Comparison of ENCODE assay signal across 9 cellular contexts in genomic region chr5:140565780-140566095, GRCh38. TPM values are rescaled to one million over a fixed set of nuclear protein-coding genes. Genes with fewer than 3 reads are reported as not detected.
DNase-seq lines count a peak whose midpoint lies in the region; ATAC-seq, FAIRE-seq and TF ChIP-seq lines count a peak whose summit lies in the region.
"Had no signal": no experiment of that assay in that cellular context is flagged by ENCODE, and none has a peak within 500 bp of the region (broad histone marks: within the 10 kb centered on the region; RNA-seq: fewer than 3 reads in every experiment).

No MANE protein-coding gene starts in this region.

- no peak for TF ChIP-seq POLR2A in K562 (conservative IDR thresholded peaks at IDR 0.05)

- no peaks in the 10 kb centered on the region for H4K20me1 ChIP-seq in K562 (replicated peaks; ENCODE audit: control insufficient read depth, insufficient read depth, low read length)

- peak overlapping the region; percentile 93 to 100 for H3K9ac ChIP-seq in K562 (ENCODE audit: insufficient read depth in 1 of 2, low read depth in 2 of 2, low read length in 2 of 2)

- no peak for FAIRE-seq in K562 (lab: Jason Lieb, UNC)

- TF ChIP-seq CTCF in HL-60 (IDR thresholded peaks at IDR 0.05; ENCODE audit: insufficient read depth, low read length) (no peak), K562 (IDR thresholded peaks at IDR 0.05 in 2 of 3, conservative IDR thresholded peaks at IDR 0.05 in 1 of 3; ENCODE audit: insufficient read depth in 2 of 3, low read depth in 1 of 3, low read length in 3 of 3) (no peak)

- H3K4me1 ChIP-seq in ACC112 (ENCODE audit: control insufficient read depth, insufficient read depth, low read length, unreplicated experiment): peaks cover 24% of the 10 kb centered on the region
- H3K4me1 ChIP-seq in K562 (replicated peaks in 1 of 2; ENCODE audit: control insufficient read depth in 2 of 2, insufficient read depth in 2 of 2, low read length in 2 of 2): peaks cover 26 to 38% of the 10 kb centered on the region in 2 experiments
- H3K4me1 ChIP-seq in mesodermal cell (ENCODE audit: control insufficient read depth, insufficient read depth, low read length, poor library complexity, severe bottlenecking): peaks cover 12% of the 10 kb centered on the region

- peaks cover 39% of the 10 kb centered on the region for H3K79me2 ChIP-seq in ACC112 (ENCODE audit: control insufficient read depth, insufficient read depth, low read length, unreplicated experiment)
- H3K79me2 ChIP-seq in K562 (ENCODE audit: control insufficient read depth, insufficient read depth, low read length): peaks cover 36% of the 10 kb centered on the region

- TF ChIP-seq EP300 in K562 (IDR thresholded peaks at IDR 0.05; ENCODE audit: low read length): no peak

- WGBS in K562 (ENCODE audit: insufficient coverage, low coverage, missing lambda C conversion rate): 54% methylated on average over 4 of the region's 4 CpGs
- WGBS in mesodermal cell (ENCODE audit: insufficient coverage in 2 of 2), 2 experiments: 89 to 100% methylated on average over 1 to 3 of the region's 4 CpGs

- H3K4me2 ChIP-seq in K562 (ENCODE audit: insufficient read depth, low read length): peak overlapping the region; percentile 99

- H2AFZ ChIP-seq in ACC112 (ENCODE audit: low read length, unreplicated experiment) (peak overlapping the region; percentile 76), K562 (ENCODE audit: low read depth, low read length) (no peak overlapping the region)

- POLR2A ChIA-PET in K562 (lab: Yijun Ruan, JAX): interaction anchor here (0.9 to 6.8 kb wide), 8 partner anchors 8 to 153 kb away, joined by 3 to 46 read pairs (median 4); partner anchors contain the start of genes EIF4EBP3, IK, NDUFA2 and SRA1

- H3K4me3 ChIP-seq in ACC112 (ENCODE audit: low read depth, low read length): peak overlapping the region; percentile 94
- peak overlapping the region; percentile 69; the same call in 1 of the 2 replicates for H3K4me3 ChIP-seq in HL-60 (replicated peaks; ENCODE audit: insufficient read depth, low read length)
- peak overlapping the region; percentile 75 for H3K4me3 ChIP-seq in K562
- peak overlapping the region; percentile 72 for H3K4me3 ChIP-seq in mesodermal cell (ENCODE audit: extremely low read depth, insufficient read depth, low read length, poor library complexity, severe bottlenecking)

- DNase-seq in HL-60 (ENCODE audit: low read depth in 1 of 2, low spot score in 1 of 2): no peak
- DNase-seq in K562 (ENCODE audit: extremely low read depth in 1 of 4, low spot score in 3 of 4): peak in 1 of 4 experiments; percentile 23
- DNase-seq in HuH-7 (ENCODE audit: low spot score): no peak
- no peak for DNase-seq in HK-2 (ENCODE audit: unreplicated experiment)
- no peak for DNase-seq in NCI-H226
- DNase-seq: stimulated activated CD4-positive, alpha-beta T cell treated with anti-CD3 and anti-CD28 coated beads, Interleukin-12 subunit alpha, Interleukin-12 subunit beta, amount 100 ng/mL, for 4 hours had no signal

- no peaks in the 10 kb centered on the region for H3K9me1 ChIP-seq in K562 (ENCODE audit: control insufficient read depth, insufficient read depth, low read length)

- ATAC-seq in K562 (no peak), HG02884 (IDR thresholded peaks at IDR 0.05; ENCODE audit: unreplicated experiment) (no peak)

- intact Hi-C loops in K562 (cut with micrococcal nuclease): no loop called here

- no peak for TF ChIP-seq RAD21 in K562 (CRISPR knock-in tag; conservative IDR thresholded peaks at IDR 0.05 in 1 of 2, IDR thresholded peaks at IDR 0.05 in 1 of 2)

- in situ Hi-C loops in K562 (cut with MboI): loop anchor here (5.0 kb wide), 1 partner anchor 77 kb away; no protein-coding TSS in a partner anchor

- no peaks in the 10 kb centered on the region for H3K36me3 ChIP-seq in ACC112 (ENCODE audit: insufficient read depth, low read length)
- peaks cover 49% of the 10 kb centered on the region for H3K36me3 ChIP-seq in K562 (ENCODE audit: control insufficient read depth, insufficient read depth, low read length)
- peaks cover 29% of the 10 kb centered on the region for H3K36me3 ChIP-seq in mesodermal cell (ENCODE audit: control insufficient read depth, insufficient read depth, low read length)

- H3K9me3 ChIP-seq in K562 (replicated peaks; ENCODE audit: control insufficient read depth, insufficient read depth, low read depth, low read length) (no peaks in the 10 kb centered on the region), mesodermal cell (ENCODE audit: control insufficient read depth, low read length) (no peaks in the 10 kb centered on the region)

- CTCF ChIA-PET in K562 (lab: Yijun Ruan, JAX; ENCODE audit: low intra/inter-chr PET ratio): no interaction called here

- H3K27me3 ChIP-seq in ACC112 (ENCODE audit: insufficient read depth, low read length): no peaks in the 10 kb centered on the region
- no peaks in the 10 kb centered on the region for H3K27me3 ChIP-seq in HL-60 (ENCODE audit: insufficient read depth, poor library complexity, severe bottlenecking)
- no peaks in the 10 kb centered on the region for H3K27me3 ChIP-seq in K562 (ENCODE audit: control insufficient read depth in 2 of 2, insufficient read depth in 2 of 2, low read length in 2 of 2)

- H3K27ac ChIP-seq in ACC112 (ENCODE audit: low read depth, low read length) (peak overlapping the region; percentile 79; the same call in 1 of the 2 replicates), HL-60 (replicated peaks) (no peak overlapping the region), K562 (ENCODE audit: extremely low read depth, low read depth, low read length) (peak overlapping the region; percentile 98), mesodermal cell (ENCODE audit: low read depth, low read length, severe bottlenecking) (no peak overlapping the region)

- BruUV-seq in K562 (replicated peaks; lab: Mats Ljungman, UMichigan): no TSS peak

RNA-seq across cellular contexts. Expression of gene SLC35A4, which starts 1.1 kb away (rescaled TPM):
- 37.3 and 95.2 TPM in 2 replicates for total RNA-seq in K562 (2011; cell fraction: chromatin; rRNA removed; ENCODE audit: low replicate concordance)
- 37.6 and 42.7 TPM in 2 replicates for total RNA-seq in K562 (2011; cell fraction: nucleolus; rRNA removed)
- total RNA-seq in K562 (2011; cell fraction: nucleoplasm; rRNA removed): 57.9 and 59.2 TPM in 2 replicates
- total RNA-seq in K562 (2014; rRNA removed) (21.8 and 37.3 TPM in 2 replicates), K562 (2014; rRNA removed; fragmentation: Illumina TruSeq; extraction: Trizol) (23.8 and 26.1 TPM in 2 replicates), K562 (2015; rRNA removed; fragmentation: Illumina TruSeq; extraction: Trizol) (23.9 and 24.8 TPM in 2 replicates), K562 (2021) (115 and 125 TPM in 2 replicates)
- polyA plus RNA-seq in K562 (2011; rRNA removed) (110 and 134 TPM in 2 replicates), K562 (2014; fragmentation: Illumina TruSeq; extraction: Trizol) (141 and 171 TPM in 2 replicates), K562 (2014; fragmentation: Nextera tagmentation; extraction: Ambion mirVana) (10 to 100 TPM; 30.0 to 42.5 TPM), K562 (2014; rRNA removed) (62.2 and 69.6 TPM in 2 replicates)
- 159 and 169 TPM in 2 replicates for polyA plus RNA-seq in K562 (2011; cell fraction: cytosol; rRNA removed)
- 65.9 and 94.9 TPM in 2 replicates for polyA plus RNA-seq in K562 (2011; cell fraction: nucleus; rRNA removed)
- polyA plus RNA-seq in K562 (2012): 118 and 226 TPM in 2 replicates
- polyA minus RNA-seq in K562 (2011; rRNA and poly(A)+ RNA removed): 78.8 and 99.8 TPM in 2 replicates
- 34.6 and 53.7 TPM in 2 replicates for polyA minus RNA-seq in K562 (2011; cell fraction: cytosol; rRNA and poly(A)+ RNA removed)
- polyA minus RNA-seq in K562 (2011; cell fraction: nucleus; rRNA and poly(A)+ RNA removed): 18.6 and 24.8 TPM in 2 replicates
- 51.5 TPM for polyA plus RNA-seq in mesodermal cell (2013, experiment 1 of 2)
- 47.7 TPM for polyA plus RNA-seq in mesodermal cell (2013, experiment 2 of 2)

RNA-seq across cellular contexts. Expression of gene APBB3, which starts 1.3 kb away (rescaled TPM):
- total RNA-seq in K562 (2011; cell fraction: chromatin; rRNA removed; ENCODE audit: low replicate concordance): 125 and 232 TPM in 2 replicates
- 136 and 142 TPM in 2 replicates for total RNA-seq in K562 (2011; cell fraction: nucleolus; rRNA removed)
- 117 and 134 TPM in 2 replicates for total RNA-seq in K562 (2011; cell fraction: nucleoplasm; rRNA removed)
- total RNA-seq in K562 (2014; rRNA removed) (9.9 and 12.1 TPM in 2 replicates), K562 (2014; rRNA removed; fragmentation: Illumina TruSeq; extraction: Trizol) (5.4 and 6.4 TPM in 2 replicates), K562 (2015; rRNA removed; fragmentation: Illumina TruSeq; extraction: Trizol) (5.7 and 6.0 TPM in 2 replicates), K562 (2021) (14.3 and 18.7 TPM in 2 replicates)
- polyA plus RNA-seq in K562 (2011; rRNA removed) (20.5 and 40.7 TPM in 2 replicates), K562 (2014; fragmentation: Illumina TruSeq; extraction: Trizol) (9.5 TPM in 2 replicates), K562 (2014; fragmentation: Nextera tagmentation; extraction: Ambion mirVana) (under 1 TPM; 0.17 to 0.67 TPM), K562 (2014; rRNA removed) (24.3 and 25.8 TPM in 2 replicates)
- polyA plus RNA-seq in K562 (2011; cell fraction: cytosol; rRNA removed): 17.1 and 26.5 TPM in 2 replicates
- 270 and 329 TPM in 2 replicates for polyA plus RNA-seq in K562 (2011; cell fraction: nucleus; rRNA removed)
- 13.3 and 31.2 TPM in 2 replicates for polyA plus RNA-seq in K562 (2012)
- 14.5 and 17.3 TPM in 2 replicates for polyA minus RNA-seq in K562 (2011; rRNA and poly(A)+ RNA removed)
- 4.3 and 8.7 TPM in 2 replicates for polyA minus RNA-seq in K562 (2011; cell fraction: cytosol; rRNA and poly(A)+ RNA removed)
- polyA minus RNA-seq in K562 (2011; cell fraction: nucleus; rRNA and poly(A)+ RNA removed): 44.6 and 58.9 TPM in 2 replicates
- polyA plus RNA-seq in mesodermal cell (2013, experiment 1 of 2): 21.1 TPM
- 17.3 TPM for polyA plus RNA-seq in mesodermal cell (2013, experiment 2 of 2)

RNA-seq across cellular contexts. Expression of gene SRA1, which starts 8.5 kb away (rescaled TPM):
- total RNA-seq in K562 (2011; cell fraction: chromatin; rRNA removed; ENCODE audit: low replicate concordance): 44.2 and 57.1 TPM in 2 replicates
- total RNA-seq in K562 (2011; cell fraction: nucleolus; rRNA removed): 30.1 and 33.9 TPM in 2 replicates
- 35.3 and 37.7 TPM in 2 replicates for total RNA-seq in K562 (2011; cell fraction: nucleoplasm; rRNA removed)
- total RNA-seq in K562 (2014; rRNA removed): 45.0 and 58.1 TPM in 2 replicates
- total RNA-seq in K562 (2014; rRNA removed; fragmentation: Illumina TruSeq; extraction: Trizol): 31.6 and 31.8 TPM in 2 replicates
- total RNA-seq in K562 (2015; rRNA removed; fragmentation: Illumina TruSeq; extraction: Trizol): 30.5 and 35.2 TPM in 2 replicates
- 45.8 and 47.4 TPM in 2 replicates for total RNA-seq in K562 (2021)
- polyA plus RNA-seq in K562 (2011; rRNA removed): 38.8 and 41.3 TPM in 2 replicates
- 33.4 and 34.1 TPM in 2 replicates for polyA plus RNA-seq in K562 (2011; cell fraction: cytosol; rRNA removed)
- 40.8 and 53.9 TPM in 2 replicates for polyA plus RNA-seq in K562 (2011; cell fraction: nucleus; rRNA removed)
- 36.1 and 39.8 TPM in 2 replicates for polyA plus RNA-seq in K562 (2012)
- polyA plus RNA-seq in K562 (2014; fragmentation: Illumina TruSeq; extraction: Trizol): 43.6 and 49.5 TPM in 2 replicates
- polyA plus RNA-seq in K562 (2014; fragmentation: Nextera tagmentation; extraction: Ambion mirVana): 10 to 100 TPM; 24.1 to 33.6 TPM
- 44.4 and 50.8 TPM in 2 replicates for polyA plus RNA-seq in K562 (2014; rRNA removed)
- polyA minus RNA-seq in K562 (2011; rRNA and poly(A)+ RNA removed): 19.8 and 24.2 TPM in 2 replicates
- 17.1 and 24.6 TPM in 2 replicates for polyA minus RNA-seq in K562 (2011; cell fraction: cytosol; rRNA and poly(A)+ RNA removed)
- 13.3 and 20.3 TPM in 2 replicates for polyA minus RNA-seq in K562 (2011; cell fraction: nucleus; rRNA and poly(A)+ RNA removed)
- 35.2 TPM for polyA plus RNA-seq in mesodermal cell (2013, experiment 1 of 2)
- polyA plus RNA-seq in mesodermal cell (2013, experiment 2 of 2): 31.7 TPM

RNA-seq across cellular contexts. Expression of gene EIF4EBP3, which starts 18.3 kb away (rescaled TPM):
- 4.1 TPM in 1 of 2 replicates, not detected in the other for total RNA-seq in K562 (2011; cell fraction: chromatin; rRNA removed; ENCODE audit: low replicate concordance)
- total RNA-seq in K562 (2011; cell fraction: nucleolus; rRNA removed): 3.3 TPM in 1 of 2 replicates, not detected in the other
- 3.9 TPM in 1 of 2 replicates, not detected in the other for total RNA-seq in K562 (2011; cell fraction: nucleoplasm; rRNA removed)
- total RNA-seq in K562 (2014; rRNA removed) (1.3 and 2.3 TPM in 2 replicates), K562 (2014; rRNA removed; fragmentation: Illumina TruSeq; extraction: Trizol) (2.5 and 3.8 TPM in 2 replicates), K562 (2015; rRNA removed; fragmentation: Illumina TruSeq; extraction: Trizol) (0.72 and 1.3 TPM in 2 replicates), K562 (2021) (5.7 and 7.7 TPM in 2 replicates)
- polyA plus RNA-seq in K562 (2011; rRNA removed) (3.1 and 4.7 TPM in 2 replicates), K562 (2014; fragmentation: Illumina TruSeq; extraction: Trizol) (3.1 and 4.1 TPM in 2 replicates), K562 (2014; fragmentation: Nextera tagmentation; extraction: Ambion mirVana) (1 to 10 TPM; 5.0 to 7.5 TPM), K562 (2014; rRNA removed) (3.4 and 4.0 TPM in 2 replicates)
- polyA plus RNA-seq in K562 (2011; cell fraction: cytosol; rRNA removed): 3.2 and 5.0 TPM in 2 replicates
- polyA plus RNA-seq in K562 (2011; cell fraction: nucleus; rRNA removed): 3.0 and 4.1 TPM in 2 replicates
- polyA plus RNA-seq in K562 (2012): 5.0 and 8.7 TPM in 2 replicates
- 0.56 and 3.0 TPM in 2 replicates for polyA minus RNA-seq in K562 (2011; rRNA and poly(A)+ RNA removed)
- polyA minus RNA-seq in K562 (2011; cell fraction: cytosol; rRNA and poly(A)+ RNA removed): not detected in 2 replicates
- 0.67 and 0.89 TPM in 2 replicates for polyA minus RNA-seq in K562 (2011; cell fraction: nucleus; rRNA and poly(A)+ RNA removed)
- polyA plus RNA-seq in mesodermal cell (2013, experiment 1 of 2): 6.7 TPM
- 6.3 TPM for polyA plus RNA-seq in mesodermal cell (2013, experiment 2 of 2)

Comparison
In these comparisons a context has a peak if more than half of its experiments do, and no peak if none do; other contexts are left out.
1. H3K27ac ChIP-seq: peak in ACC112 (single experiment) and K562 (single experiment); none in HL-60 (single experiment) and mesodermal cell (single experiment).
2. Peak in every context shown above with its lines, with median percentiles within 50 percentile points of each other: H3K4me3 ChIP-seq.